In genomic region chr7:130927062-130927461, GRCh38 we compare ENCODE assay signal across 2 cellular contexts.
TF ChIP-seq lines count a peak whose summit lies in the region.

No MANE protein-coding gene starts in this region.

TF ChIP-seq in IMR-90, 13 proteins besides CTCF, POLR2A, EP300 and RAD21:
- TF ChIP-seq ELK1 (IDR thresholded peaks at IDR 0.05; ENCODE audit: borderline replicate concordance, low read depth, low read length) (no peak), NFE2L2 (IDR thresholded peaks at IDR 0.05; ENCODE audit: low read depth, low read length) (no peak), MAFK (IDR thresholded peaks at IDR 0.05; ENCODE audit: low read depth, low read length) (no peak), CHD1 (IDR thresholded peaks at IDR 0.05; ENCODE audit: low read depth, low read length) (no peak), USF2 (IDR thresholded peaks at IDR 0.05; ENCODE audit: low read depth, low read length) (no peak), BHLHE40 (IDR thresholded peaks at IDR 0.05; ENCODE audit: low read depth, low read length) (no peak), RCOR1 (IDR thresholded peaks at IDR 0.05; ENCODE audit: insufficient replicate concordance, low read length) (no peak), MAZ (IDR thresholded peaks at IDR 0.05; ENCODE audit: borderline replicate concordance, low read depth, low read length) (no peak), MXI1 (IDR thresholded peaks at IDR 0.05; ENCODE audit: borderline replicate concordance, low read depth, low read length) (no peak), SMC3 (IDR thresholded peaks at IDR 0.05; ENCODE audit: low read depth, low read length) (no peak), RFX5 (IDR thresholded peaks at IDR 0.05; ENCODE audit: low read depth, low read length) (no peak), CEBPB (IDR thresholded peaks at IDR 0.05; ENCODE audit: low read depth, low read length) (no peak), FOS (IDR thresholded peaks at IDR 0.05; ENCODE audit: low read depth, low read length) (no peak)

TF ChIP-seq in GM12878, 131 proteins besides CTCF, POLR2A, EP300 and RAD21:
- TF ChIP-seq GATAD2B (conservative IDR thresholded peaks at IDR 0.05; ENCODE audit: low read depth) (no peak), SMAD1 (IDR thresholded peaks at IDR 0.05; ENCODE audit: low read depth, partially characterized antibody) (no peak), HDGF (IDR thresholded peaks at IDR 0.05) (no peak), EED (IDR thresholded peaks at IDR 0.05; ENCODE audit: low read depth) (no peak), MXI1 (IDR thresholded peaks at IDR 0.05; ENCODE audit: low read depth, low read length) (no peak), MEF2B (IDR thresholded peaks at IDR 0.05; ENCODE audit: partially characterized antibody, poor library complexity, severe bottlenecking) (no peak), SIX5 (IDR thresholded peaks at IDR 0.05; ENCODE audit: low read depth, low read length, severe bottlenecking) (no peak), ZSCAN29 (IDR thresholded peaks at IDR 0.05) (no peak), SREBF2 (IDR thresholded peaks at IDR 0.05; ENCODE audit: low read length) (no peak), LARP7 (IDR thresholded peaks at IDR 0.05) (no peak), PAX8 (IDR thresholded peaks at IDR 0.05) (no peak), RFX5 (IDR thresholded peaks at IDR 0.05; ENCODE audit: low read depth, low read length) (no peak), RUNX3 (IDR thresholded peaks at IDR 0.05; ENCODE audit: low read length) (no peak), PBX3 (IDR thresholded peaks at IDR 0.05; ENCODE audit: insufficient replicate concordance, low read depth, low read length) (no peak)
